In the genomic region with DNA sequence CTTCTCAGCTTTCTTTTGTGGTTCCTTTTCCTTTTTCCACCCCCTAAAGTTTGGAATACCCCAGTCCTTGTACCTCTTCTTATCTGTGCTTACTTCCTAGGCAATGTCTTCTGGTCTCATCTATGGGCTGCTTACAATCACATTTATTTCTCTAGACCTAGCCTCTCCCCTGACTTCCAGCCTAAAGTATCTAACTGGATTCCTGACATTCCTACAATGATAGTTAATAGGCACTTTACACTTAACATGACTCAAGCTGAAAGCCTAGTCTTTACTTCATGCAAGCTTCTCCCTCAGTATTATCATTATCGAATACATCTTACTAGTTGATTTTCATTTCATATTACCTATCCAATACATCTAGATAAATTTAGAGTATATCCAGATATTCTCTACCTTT, we compare ENCODE assay signal across 17 cellular contexts. TPM values are rescaled to one million over a fixed set of nuclear protein-coding genes. Genes with fewer than 3 reads are reported as not detected.
DNase-seq lines count a peak whose midpoint lies in the region; ATAC-seq and TF ChIP-seq lines count a peak whose summit lies in the region.
"Had no signal": no experiment of that assay in that cellular context is flagged by ENCODE, and none has a peak within 500 bp of the region (broad histone marks: within the 10 kb centered on the region; RNA-seq: fewer than 3 reads in every experiment).

No MANE protein-coding gene starts in this region.

- peak overlapping the region; percentile 12; the same call in 1 of the 2 replicates for H3K4me2 ChIP-seq in DOHH2 (ENCODE audit: low read length)

- no peak for ATAC-seq in HG03175 (IDR thresholded peaks at IDR 0.05; ENCODE audit: unreplicated experiment)
- ATAC-seq in HG02981 (IDR thresholded peaks at IDR 0.05; ENCODE audit: unreplicated experiment), result no peak
- ATAC-seq: left lobe of liver had no signal

- H3K4me3 ChIP-seq in DOHH2 (ENCODE audit: low read length) (no peak overlapping the region), epithelial cell of esophagus (ENCODE audit: low read length) (no peak overlapping the region)
- H3K4me3 ChIP-seq: ovary, sigmoid colon had no signal

- H3K4me1 ChIP-seq in DOHH2 (ENCODE audit: control insufficient read depth, low read length), result peaks cover 97% of the 10 kb centered on the region
- H3K4me1 ChIP-seq: BE2C, sigmoid colon had no signal

- no peak overlapping the region for H3K27ac ChIP-seq in DOHH2 (ENCODE audit: low read depth, low read length)
- H3K27ac ChIP-seq: ovary, sigmoid colon had no signal

- H3K9me2 ChIP-seq in DOHH2 (replicated peaks; ENCODE audit: control insufficient read depth, low read length), result no peaks in the 10 kb centered on the region

- DNase-seq in M059J (ENCODE audit: low read depth), result peak; percentile 4
- DNase-seq in epithelial cell of esophagus (ENCODE audit: low read depth), result peak; percentile 27
- peak; percentile 71 for DNase-seq in renal cortical epithelial cell (ENCODE audit: low read depth)
- no peak for DNase-seq in activated CD8-positive, alpha-beta memory T cell treated with anti-CD3 and anti-CD28 coated beads, Interleukin-2, amount 50 U/mL, for 4 hours
- DNase-seq: amniotic stem cell, BE2C, DMS153, NCI-H1436, NCI-H2227 treated with DMSO at 0.1 percent for 48 hours, ovary, RPMI8226, sigmoid colon, substantia nigra had no signal

- H3K27me3 ChIP-seq in DOHH2 (ENCODE audit: control insufficient read depth, low read length), result no peaks in the 10 kb centered on the region
- H3K27me3 ChIP-seq: ovary, sigmoid colon had no signal

- no peaks in the 10 kb centered on the region for H3K9me3 ChIP-seq in DOHH2 (ENCODE audit: control insufficient read depth, insufficient read depth, low read length)
- H3K9me3 ChIP-seq: BE2C, ovary, sigmoid colon had no signal

- no peaks in the 10 kb centered on the region for H3K79me2 ChIP-seq in DOHH2 (ENCODE audit: control insufficient read depth, low read length)

- peaks cover 9% of the 10 kb centered on the region for H3F3A ChIP-seq in DOHH2 (ENCODE audit: control insufficient read depth, insufficient read depth)

- no peak for TF ChIP-seq CTCF in DOHH2 (IDR thresholded peaks at IDR 0.05; ENCODE audit: low read depth, low read length, poor library complexity, severe bottlenecking)
- TF ChIP-seq CTCF in epithelial cell of esophagus (IDR thresholded peaks at IDR 0.05; ENCODE audit: insufficient read depth, low read depth, low read length, missing control alignments), result no peak

- H3K36me3 ChIP-seq in DOHH2 (ENCODE audit: control insufficient read depth, low read length), result peaks cover 6% of the 10 kb centered on the region; the same call in 1 of the 2 replicates
- H3K36me3 ChIP-seq: BE2C, ovary, sigmoid colon had no signal

- no peaks in the 10 kb centered on the region for H4K20me1 ChIP-seq in DOHH2 (ENCODE audit: control insufficient read depth, insufficient read depth, low read depth, low read length)

RNA-seq across cellular contexts. Expression of a gene that starts 21.2 kb away (rescaled TPM):
- total RNA-seq in M059J (2014; rRNA removed; shearing (Covaris generic)), result not detected in 2 replicates
- not detected in 2 replicates for total RNA-seq in renal cortical epithelial cell
- total RNA-seq: sigmoid colon had no signal

RNA-seq across cellular contexts. Expression of a gene that starts 42.2 kb away (rescaled TPM):
- 0.07 and 3.5 TPM in 2 replicates for total RNA-seq in M059J (2014; rRNA removed; shearing (Covaris generic))
- total RNA-seq in renal cortical epithelial cell, result 1.2 and 2.2 TPM in 2 replicates

RNA-seq across cellular contexts. Expression of a gene that starts 49.0 kb away (rescaled TPM):
- 1.2 TPM in 2 replicates for total RNA-seq in M059J (2014; rRNA removed; shearing (Covaris generic))
- total RNA-seq in renal cortical epithelial cell, result 0.25 and 1.2 TPM in 2 replicates
